In the genomic region with DNA sequence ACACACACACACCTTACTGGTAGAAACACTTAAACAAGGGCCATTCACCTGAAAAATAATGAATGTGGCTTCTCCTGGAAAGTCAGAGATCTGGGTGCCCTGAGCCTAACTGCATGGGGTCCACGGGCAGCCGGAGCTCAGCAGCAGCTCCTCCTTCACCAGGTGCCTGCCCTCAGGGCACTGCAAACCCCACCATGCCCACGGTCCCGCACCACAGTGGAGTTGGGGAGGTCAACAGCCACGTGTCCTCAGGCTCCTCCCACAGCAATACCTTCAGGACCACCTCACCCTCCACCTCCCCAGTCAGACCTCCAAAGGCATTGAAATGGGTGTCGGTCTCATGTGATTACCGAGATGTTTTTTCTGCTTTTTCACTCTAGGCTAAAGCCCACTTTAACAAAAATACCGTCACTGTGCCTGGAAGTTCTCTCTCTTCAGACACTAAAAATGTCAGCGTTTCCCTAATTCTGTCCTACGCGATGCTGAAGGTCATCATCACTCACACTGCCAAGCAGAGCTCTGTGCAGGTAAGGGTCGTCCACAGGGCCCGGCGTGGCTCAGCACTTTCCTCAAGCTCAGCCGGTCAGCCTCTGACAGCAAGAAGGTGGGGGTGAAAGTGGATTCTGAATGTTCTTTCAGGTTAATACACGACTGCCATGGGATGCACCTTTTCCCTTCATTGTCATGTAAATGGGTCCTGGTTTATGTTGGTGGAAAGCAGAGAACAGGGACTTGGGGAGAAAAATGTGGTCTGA, we compare ENCODE assay signal across 15 cellular contexts.
"Had no signal": no experiment of that assay in that cellular context is flagged by ENCODE, and none has a peak within 500 bp of the region (broad histone marks: within the 10 kb centered on the region; RNA-seq: fewer than 3 reads in every experiment).

No MANE protein-coding gene starts in this region.

- H3K79me2 ChIP-seq: parathyroid adenoma had no signal

- H3K27me3 Mint-ChIP-seq: activated CD4-positive, alpha-beta memory T cell treated with anti-CD3 and anti-CD28 coated beads for 36 hours; naive B cell had no signal

- H3K27ac Mint-ChIP-seq: activated CD4-positive, alpha-beta memory T cell treated with anti-CD3 and anti-CD28 coated beads for 36 hours; activated naive CD4-positive, alpha-beta T cell treated with anti-CD3 and anti-CD28 coated beads for 36 hours had no signal

- DNase-seq: activated CD4-positive, alpha-beta memory T cell treated with anti-CD3 and anti-CD28 coated beads for 36 hours; activated naive CD4-positive, alpha-beta T cell treated with anti-CD3 and anti-CD28 coated beads for 36 hours; activated T-cell treated with anti-CD3 and anti-CD28 coated beads, Interleukin-2, amount 50 U/mL, for 48 hours; caudate nucleus; cortex of kidney; effector CD8-positive, alpha-beta T cell; heart left ventricle; kidney glomerular epithelial cell; naive B cell; retina had no signal

- H3K27ac ChIP-seq: heart left ventricle, parathyroid adenoma, skin epidermis, tibial nerve had no signal

- H3K9me3 Mint-ChIP-seq: activated CD4-positive, alpha-beta memory T cell treated with anti-CD3 and anti-CD28 coated beads for 36 hours; activated naive CD4-positive, alpha-beta T cell treated with anti-CD3 and anti-CD28 coated beads for 36 hours; naive B cell had no signal

- ATAC-seq: activated CD4-positive, CD25-positive, alpha-beta regulatory T cell treated with anti-CD3 and anti-CD28 coated beads, Interleukin-2, amount 50 U/mL, for 24 hours; heart left ventricle had no signal

- H3K27me3 ChIP-seq: heart left ventricle, tibial nerve had no signal

- H3K4me1 Mint-ChIP-seq: naive B cell had no signal

- H3K4me3 ChIP-seq: heart left ventricle, skin epidermis, tibial nerve had no signal

- H3K9ac ChIP-seq: parathyroid adenoma had no signal

- H3K4me3 Mint-ChIP-seq: activated CD4-positive, alpha-beta memory T cell treated with anti-CD3 and anti-CD28 coated beads for 36 hours; activated naive CD4-positive, alpha-beta T cell treated with anti-CD3 and anti-CD28 coated beads for 36 hours; naive B cell had no signal

- H2AFZ ChIP-seq: parathyroid adenoma had no signal

- H3K9me3 ChIP-seq: heart left ventricle, tibial nerve had no signal

- FAIRE-seq: frontal cortex had no signal

- H3K4me1 ChIP-seq: heart left ventricle, parathyroid adenoma, tibial nerve had no signal
